15 cellular contexts compared by ENCODE assay signal in genomic region chr10:93917064-93917391, GRCh38. TPM values are rescaled to one million over a fixed set of nuclear protein-coding genes. Genes with fewer than 3 reads are reported as not detected.
DNase-seq lines count a peak whose midpoint lies in the region; ATAC-seq and TF ChIP-seq lines count a peak whose summit lies in the region.
"Had no signal": no experiment of that assay in that cellular context is flagged by ENCODE, and none has a peak within 500 bp of the region (broad histone marks: within the 10 kb centered on the region; RNA-seq: fewer than 3 reads in every experiment).

No MANE protein-coding gene starts in this region.

- H3K9me2 ChIP-seq in GM23338 (ENCODE audit: insufficient read depth) = no peaks in the 10 kb centered on the region

- H3K4me2 ChIP-seq in GM23338 = peak overlapping the region; percentile 58
- H3K4me2 ChIP-seq in mammary epithelial cell (ENCODE audit: insufficient read depth, low read depth, low read length) = peak overlapping the region; percentile 17

- H3K4me1 ChIP-seq in GM23338 (ENCODE audit: insufficient read depth) (no peaks in the 10 kb centered on the region), mammary epithelial cell (ENCODE audit: insufficient read depth, low read length) (no peaks in the 10 kb centered on the region)
- H3K4me1 ChIP-seq: Peyer's patch had no signal

- no peaks in the 10 kb centered on the region for H3F3A ChIP-seq in GM23338 (replicated peaks; ENCODE audit: low read depth)

- H3K27ac Mint-ChIP-seq in GM23338 (no peak overlapping the region), progenitor cell of endocrine pancreas (no peak overlapping the region)
- H3K27ac Mint-ChIP-seq: activated CD8-positive, alpha-beta T cell treated with anti-CD3 and anti-CD28 coated beads, Interleukin-2, amount 10 ng/mL, durations not matched to agents 7 days and 5 days; natural killer cell had no signal

- H3K79me2 ChIP-seq in GM23338 (replicated peaks; ENCODE audit: insufficient read depth) (no peaks in the 10 kb centered on the region), mammary epithelial cell (ENCODE audit: insufficient read depth, low read length) (no peaks in the 10 kb centered on the region)

- DNase-seq in GM23338 (ENCODE audit: low spot score) (peak; percentile 63), mammary epithelial cell (no peak), left colon (peak; percentile 36 to 51), progenitor cell of endocrine pancreas (ENCODE audit: low spot score, unreplicated experiment) (no peak), COLO829 (ENCODE audit: low spot score) (no peak)
- DNase-seq: activated CD8-positive, alpha-beta T cell treated with anti-CD3 and anti-CD28 coated beads, Interleukin-2, amount 10 ng/mL, durations not matched to agents 7 days and 5 days; amniotic stem cell; heart right ventricle; natural killer cell; Peyer's patch; T-helper 1 cell had no signal

- 70% methylated on average over 10 of the region's 10 CpGs for WGBS in mammary epithelial cell (ENCODE audit: low coverage, missing lambda C conversion rate)

- H3K4me3 Mint-ChIP-seq in GM23338 (peak overlapping the region; percentile 61; the same call in 2 of the 3 replicates), progenitor cell of endocrine pancreas (ENCODE audit: low read depth) (peak overlapping the region; percentile 52)
- H3K4me3 Mint-ChIP-seq: activated CD8-positive, alpha-beta T cell treated with anti-CD3 and anti-CD28 coated beads, Interleukin-2, amount 10 ng/mL, durations not matched to agents 7 days and 5 days; natural killer cell had no signal

- H3K36me3 ChIP-seq in GM23338 (ENCODE audit: insufficient read depth) = no peaks in the 10 kb centered on the region
- H3K36me3 ChIP-seq in mammary epithelial cell (ENCODE audit: insufficient read depth, low read length) = no peaks in the 10 kb centered on the region
- H3K36me3 ChIP-seq: heart right ventricle, Peyer's patch had no signal

- peak overlapping the region; percentile 31 for H3K4me3 ChIP-seq in GM23338
- H3K4me3 ChIP-seq in mammary epithelial cell (replicated peaks in 1 of 3; ENCODE audit: insufficient read depth in 1 of 3, low read depth in 2 of 3, low read length in 3 of 3) = no peak overlapping the region

- ATAC-seq in GM23338 (peak; percentile 79), left colon (peak; percentile 84), HG03135 (IDR thresholded peaks at IDR 0.05; ENCODE audit: unreplicated experiment) (no peak), GM19455 (IDR thresholded peaks at IDR 0.05; ENCODE audit: unreplicated experiment) (no peak), GM18870 (IDR thresholded peaks at IDR 0.05; ENCODE audit: unreplicated experiment) (no peak)
- ATAC-seq: activated CD8-positive, alpha-beta T cell treated with anti-CD3 and anti-CD28 coated beads, Interleukin-2, amount 10 ng/mL, durations not matched to agents 7 days and 5 days; esophagus mucosa; natural killer cell had no signal

- no peaks in the 10 kb centered on the region for H3K27me3 ChIP-seq in GM23338 (ENCODE audit: insufficient read depth)
- H3K27me3 ChIP-seq in mammary epithelial cell (ENCODE audit: insufficient read depth, low read length) = no peaks in the 10 kb centered on the region
- H3K27me3 ChIP-seq: heart right ventricle, Peyer's patch had no signal

- H3K27ac ChIP-seq in GM23338 (ENCODE audit: low read depth) (no peak overlapping the region), mammary epithelial cell (ENCODE audit: insufficient read depth, low read depth, low read length) (no peak overlapping the region)
- H3K27ac ChIP-seq: heart right ventricle, Peyer's patch had no signal

- TF ChIP-seq CTCF in GM23338 (conservative IDR thresholded peaks at IDR 0.05; ENCODE audit: low read depth in 2 of 2) = no peak
- no peak for TF ChIP-seq CTCF in mammary epithelial cell (conservative IDR thresholded peaks at IDR 0.05 in 1 of 2, IDR thresholded peaks at IDR 0.05 in 1 of 2; ENCODE audit: extremely low read depth in 1 of 2, insufficient read depth in 1 of 2, low read depth in 1 of 2, low read length in 2 of 2)
- TF ChIP-seq CTCF in progenitor cell of endocrine pancreas (IDR thresholded peaks at IDR 0.05; ENCODE audit: unreplicated experiment) = no peak

- no peaks in the 10 kb centered on the region for H3K9me3 ChIP-seq in mammary epithelial cell (replicated peaks; ENCODE audit: insufficient read depth, low read length)
- H3K9me3 ChIP-seq: heart right ventricle, Peyer's patch had no signal

- intact Hi-C loops in mammary epithelial cell (cut with micrococcal nuclease) = loop anchor here (5.0 kb wide), 2 partner anchors 160 to 525 kb away; no protein-coding TSS in a partner anchor
- intact Hi-C loops in left colon (cut with DNase I, micrococcal nuclease) = loop anchor here in 1 of 2 donors (2.0 to 10.0 kb wide), 2 partner anchors 404 to 528 kb away; no protein-coding TSS in a partner anchor

- no peak overlapping the region for H3K9ac ChIP-seq in mammary epithelial cell (ENCODE audit: insufficient read depth, low read length)

- dilution Hi-C loops in mammary epithelial cell (cut with HindIII; ENCODE audit: low sequenced_read_pairs) = no loop called here

- no peaks in the 10 kb centered on the region for H3K36me3 Mint-ChIP-seq in GM23338 (ENCODE audit: low read depth)
- H3K36me3 Mint-ChIP-seq in progenitor cell of endocrine pancreas (ENCODE audit: insufficient read depth) = no peaks in the 10 kb centered on the region
- H3K36me3 Mint-ChIP-seq: natural killer cell had no signal

- H4K20me1 ChIP-seq in GM23338 (replicated peaks; ENCODE audit: insufficient read depth) (no peaks in the 10 kb centered on the region), mammary epithelial cell (ENCODE audit: insufficient read depth, low read length) (no peaks in the 10 kb centered on the region)

- H2AFZ ChIP-seq in GM23338 = peak overlapping the region; percentile 25; the same call in 1 of the 2 replicates
- H2AFZ ChIP-seq in mammary epithelial cell (ENCODE audit: low read depth, low read length) = no peak overlapping the region

- CTCF ChIA-PET in mammary epithelial cell (lab: Charles Lee; ENCODE audit: low non-redundant PET) = interaction anchor here (0.6 to 1.6 kb wide), 6 partner anchors 72 to 527 kb away, joined by 4 to 12 read pairs (median 6); no protein-coding TSS in a partner anchor

- in situ Hi-C loops in mammary epithelial cell (cut with MboI; ENCODE audit: low sequenced_read_pairs in 2 of 2) = loop anchor here in 1 of 2 donors (10.0 kb wide), 1 partner anchor 398 kb away; no protein-coding TSS in a partner anchor

- H3K4me1 Mint-ChIP-seq in GM23338 (peaks cover 13% of the 10 kb centered on the region), progenitor cell of endocrine pancreas (ENCODE audit: low read depth) (peaks cover 21% of the 10 kb centered on the region)
- H3K4me1 Mint-ChIP-seq: natural killer cell had no signal

- H3K9me3 Mint-ChIP-seq in GM23338 = no peaks in the 10 kb centered on the region
- no peaks in the 10 kb centered on the region for H3K9me3 Mint-ChIP-seq in progenitor cell of endocrine pancreas (ENCODE audit: low read depth)
- H3K9me3 Mint-ChIP-seq: natural killer cell had no signal

- H3K27me3 Mint-ChIP-seq in GM23338 (ENCODE audit: insufficient read depth, low read depth, poor library complexity) (peaks cover 2% of the 10 kb centered on the region), progenitor cell of endocrine pancreas (no peaks in the 10 kb centered on the region)

- BruUV-seq in mammary epithelial cell (replicated peaks; lab: Mats Ljungman, UMichigan) = no TSS peak

TF ChIP-seq in GM23338, 12 proteins besides CTCF, POLR2A, EP300 and RAD21:
- TF ChIP-seq JUNB (IDR thresholded peaks at IDR 0.05; ENCODE audit: unreplicated experiment) (no peak), REST (IDR thresholded peaks at IDR 0.05; ENCODE audit: unreplicated experiment) (no peak), ZNF331 (CRISPR knock-in tag; IDR thresholded peaks at IDR 0.05; ENCODE audit: low read depth) (no peak)

RNA-seq across cellular contexts. Expression of gene SLC35G1, which starts 23.2 kb away (rescaled TPM):
- total RNA-seq in GM23338 (2014; rRNA removed; shearing (Covaris generic)) = 3.9 and 7.2 TPM in 2 replicates
- polyA plus RNA-seq in GM23338 (2016; fragmentation: Nextera tagmentation; extraction: Ambion mirVana) = 3.3 and 4.1 TPM in 2 replicates
- total RNA-seq in mammary epithelial cell = 1 to 10 TPM; 4.7 to 5.3 TPM
- 3.9 TPM for polyA plus RNA-seq in mammary epithelial cell
- 4.2 TPM for polyA minus RNA-seq in mammary epithelial cell
- total RNA-seq in left colon = 10 to 100 TPM; 18.8 TPM
- 7.3 and 9.9 TPM in 2 replicates for total RNA-seq in progenitor cell of endocrine pancreas

Comparison
In these comparisons a context has a peak if more than half of its experiments do, and no peak if none do; other contexts are left out.
1. ATAC-seq: peak in GM23338 (single experiment) and left colon (single experiment); none in HG03135 (single experiment), GM19455 (single experiment) and GM18870 (single experiment).
2. DNase-seq: peak in GM23338 (single experiment) and left colon (2 of 2); none in mammary epithelial cell (single experiment), progenitor cell of endocrine pancreas (single experiment) and COLO829 (single experiment).